8 cellular contexts compared by ENCODE assay signal in genomic region chr1:219928791-219929118, GRCh38. TPM values are rescaled to one million over a fixed set of nuclear protein-coding genes. Genes with fewer than 3 reads are reported as not detected.
A peak's percentile ranks its signal among the peaks of the same experiment; 100 is the strongest.
DNase-seq lines count a peak whose midpoint lies in the region; ATAC-seq, FAIRE-seq and TF ChIP-seq lines count a peak whose summit lies in the region.

No MANE protein-coding gene starts in this region.

- TF ChIP-seq RAD21 in A549 (conservative IDR thresholded peaks at IDR 0.05 in 1 of 2, IDR thresholded peaks at IDR 0.05 in 1 of 2) = no peak

- WGBS in A549 (ENCODE audit: missing lambda C conversion rate) = 81% methylated on average over 13 of the region's 13 CpGs
- WGBS in HUES64 = 52% methylated on average over 13 of the region's 13 CpGs

- H3K9me3 Mint-ChIP-seq in endothelial cell (ENCODE audit: unreplicated experiment) = no peaks in the 10 kb centered on the region
- H3K9me3 Mint-ChIP-seq in naive thymus-derived CD8-positive, alpha-beta T cell = no peaks in the 10 kb centered on the region

- H3K27ac Mint-ChIP-seq in endothelial cell (ENCODE audit: unreplicated experiment) = no peak overlapping the region
- H3K27ac Mint-ChIP-seq in naive thymus-derived CD8-positive, alpha-beta T cell = no peak overlapping the region

- ATAC-seq in A549 (peak in 1 of 2 experiments; percentile 20; a peak in 1 of 6 replicates), HG02798 (IDR thresholded peaks at IDR 0.05; ENCODE audit: poor library complexity, unreplicated experiment) (no peak)
- ATAC-seq in naive thymus-derived CD8-positive, alpha-beta T cell = no peak

- H3K9me3 ChIP-seq in A549 = no peaks in the 10 kb centered on the region
- H3K9me3 ChIP-seq in HUES64 (ENCODE audit: insufficient read depth, low read depth, low read length) = no peaks in the 10 kb centered on the region

- POLR2A ChIA-PET in A549 (lab: Yijun Ruan, JAX) = no interaction called here
- POLR2A ChIA-PET in naive thymus-derived CD8-positive, alpha-beta T cell (lab: Charles Lee) = no interaction called here

- TF ChIP-seq EP300 in A549 (IDR thresholded peaks at IDR 0.05) = no peak

- H3K4me3 Mint-ChIP-seq in endothelial cell (ENCODE audit: unreplicated experiment) = peak overlapping the region; percentile 39
- H3K4me3 Mint-ChIP-seq in naive thymus-derived CD8-positive, alpha-beta T cell = peak overlapping the region; percentile 7 to 78 (median 47)

- no peak for FAIRE-seq in A549 (lab: Jason Lieb, UNC)

- H3K4me1 ChIP-seq in A549 (no peaks in the 10 kb centered on the region), HUES64 (ENCODE audit: insufficient read depth, low read length) (no peaks in the 10 kb centered on the region)

- peaks cover 5% of the 10 kb centered on the region for H3K4me1 Mint-ChIP-seq in endothelial cell (ENCODE audit: unreplicated experiment)
- peaks cover 9 to 18% (median 12%) of the 10 kb centered on the region in 4 donors for H3K4me1 Mint-ChIP-seq in naive thymus-derived CD8-positive, alpha-beta T cell

- H3K4me3 ChIP-seq in A549 (peak overlapping the region; percentile 55), HUES64 (ENCODE audit: low read length) (peak overlapping the region; percentile 72)

- H3K27ac ChIP-seq in A549 = no peak overlapping the region
- H3K27ac ChIP-seq in HUES64 (ENCODE audit: low read depth, low read length) = no peak overlapping the region

- DNase-seq in A549 (ENCODE audit: low read depth in 1 of 2, low spot score in 1 of 2) (no peak), endothelial cell (ENCODE audit: low spot score) (no peak), NCI-H69 (lab: John Stamatoyannopoulos, UW) (no peak), RKO (ENCODE audit: low spot score) (no peak), globus pallidus (ENCODE audit: low spot score) (no peak)
- DNase-seq in naive thymus-derived CD8-positive, alpha-beta T cell = no peak

- H3K4me2 ChIP-seq in A549 = peak overlapping the region; percentile 97

- H3K9ac ChIP-seq in HUES64 (ENCODE audit: low read depth, low read length) = no peak overlapping the region

- H3K36me3 Mint-ChIP-seq in endothelial cell (ENCODE audit: low read depth, unreplicated experiment) = no peaks in the 10 kb centered on the region
- H3K36me3 Mint-ChIP-seq in naive thymus-derived CD8-positive, alpha-beta T cell = peaks cover 0 to 4% (median 2%) of the 10 kb centered on the region in 3 donors

- H3K27me3 ChIP-seq in HUES64 (ENCODE audit: insufficient read depth, low read length) = peaks cover 34% of the 10 kb centered on the region

- no peak for TF ChIP-seq POLR2A in A549 (IDR thresholded peaks at IDR 0.05; ENCODE audit: low read length)

- no peaks in the 10 kb centered on the region for H3K36me3 ChIP-seq in HUES64 (ENCODE audit: insufficient read depth, low read length)

- CTCF ChIA-PET in A549 (lab: Yijun Ruan, JAX) = no interaction called here

- H3K27me3 Mint-ChIP-seq in endothelial cell (ENCODE audit: unreplicated experiment) = peaks cover 15% of the 10 kb centered on the region
- peaks cover 19 to 55% (median 35%) of the 10 kb centered on the region in 5 donors for H3K27me3 Mint-ChIP-seq in naive thymus-derived CD8-positive, alpha-beta T cell

- no peak for TF ChIP-seq CTCF in A549 (IDR thresholded peaks at IDR 0.05)
- no peak for TF ChIP-seq CTCF in endothelial cell (IDR thresholded peaks at IDR 0.05; ENCODE audit: unreplicated experiment)

TF ChIP-seq in A549, 52 proteins besides CTCF, POLR2A, EP300 and RAD21:
- TF ChIP-seq MAFK (IDR thresholded peaks at IDR 0.05; ENCODE audit: partially characterized antibody) (no peak), NR3C1 (IDR thresholded peaks at IDR 0.05) (no peak), RCOR1 (IDR thresholded peaks at IDR 0.05; ENCODE audit: low read depth, low read length) (no peak), JUNB (IDR thresholded peaks at IDR 0.05) (no peak), EHF (CRISPR knock-in tag; IDR thresholded peaks at IDR 0.05) (no peak), ZC3H11A (IDR thresholded peaks at IDR 0.05) (no peak), BCL3 (IDR thresholded peaks at IDR 0.05) (no peak), GATA3 (IDR thresholded peaks at IDR 0.05; ENCODE audit: borderline replicate concordance) (no peak), TFCP2L1 (CRISPR knock-in tag; IDR thresholded peaks at IDR 0.05) (no peak), RARB (CRISPR knock-in tag; IDR thresholded peaks at IDR 0.05) (no peak), BHLHE40 (IDR thresholded peaks at IDR 0.05; ENCODE audit: low read depth, low read length) (no peak), RNF2 (IDR thresholded peaks at IDR 0.05; ENCODE audit: borderline replicate concordance, low read depth) (no peak), HDAC2 (IDR thresholded peaks at IDR 0.05) (no peak), FOXS1 (CRISPR knock-in tag; IDR thresholded peaks at IDR 0.05) (no peak), ZNF302 (CRISPR knock-in tag; IDR thresholded peaks at IDR 0.05) (no peak), NPAS2 (CRISPR knock-in tag; IDR thresholded peaks at IDR 0.05; ENCODE audit: borderline replicate concordance) (no peak), REST (IDR thresholded peaks at IDR 0.05) (no peak), NFE2L2 (conservative IDR thresholded peaks at IDR 0.05; ENCODE audit: low read length) (no peak), CHD4 (IDR thresholded peaks at IDR 0.05; ENCODE audit: borderline replicate concordance) (no peak)
TF ChIP-seq in A549: peak in this region for 0.

RNA-seq across cellular contexts. Expression of gene SLC30A10, which starts 0.4 kb away (rescaled TPM):
- polyA plus RNA-seq in A549 (2011; rRNA removed) = 0.04 TPM in 1 of 2 replicates, not detected in the other
- polyA plus RNA-seq in A549 (2012; cell fraction: cytosol; rRNA removed) = 0.03 and 0.04 TPM in 2 replicates
- polyA plus RNA-seq in A549 (2012; cell fraction: nucleus; rRNA removed) = 0.04 and 0.06 TPM in 2 replicates
- polyA plus RNA-seq in A549 (2017; fragmentation: RNase III; extraction: RNeasy Plus Mini Kit Qiagen cat#74134 plus additional on column Dnase treatment) = 0.03 to 0.07 TPM (median 0.04 TPM) in 3 replicates
- not detected in 2 replicates for polyA minus RNA-seq in A549 (2011; rRNA and poly(A)+ RNA removed)
- polyA plus RNA-seq in HUES64 (2013, experiment 1 of 2) = 0.15 TPM
- not detected for polyA plus RNA-seq in HUES64 (2013, experiment 2 of 2)
- total RNA-seq in endothelial cell (ENCODE audit: unreplicated experiment) = not detected
- total RNA-seq in naive thymus-derived CD8-positive, alpha-beta T cell = not detected
- not detected for polyA plus RNA-seq in naive thymus-derived CD8-positive, alpha-beta T cell
